Comparison of ENCODE assay signal across 1 cellular context in the genomic region with DNA sequence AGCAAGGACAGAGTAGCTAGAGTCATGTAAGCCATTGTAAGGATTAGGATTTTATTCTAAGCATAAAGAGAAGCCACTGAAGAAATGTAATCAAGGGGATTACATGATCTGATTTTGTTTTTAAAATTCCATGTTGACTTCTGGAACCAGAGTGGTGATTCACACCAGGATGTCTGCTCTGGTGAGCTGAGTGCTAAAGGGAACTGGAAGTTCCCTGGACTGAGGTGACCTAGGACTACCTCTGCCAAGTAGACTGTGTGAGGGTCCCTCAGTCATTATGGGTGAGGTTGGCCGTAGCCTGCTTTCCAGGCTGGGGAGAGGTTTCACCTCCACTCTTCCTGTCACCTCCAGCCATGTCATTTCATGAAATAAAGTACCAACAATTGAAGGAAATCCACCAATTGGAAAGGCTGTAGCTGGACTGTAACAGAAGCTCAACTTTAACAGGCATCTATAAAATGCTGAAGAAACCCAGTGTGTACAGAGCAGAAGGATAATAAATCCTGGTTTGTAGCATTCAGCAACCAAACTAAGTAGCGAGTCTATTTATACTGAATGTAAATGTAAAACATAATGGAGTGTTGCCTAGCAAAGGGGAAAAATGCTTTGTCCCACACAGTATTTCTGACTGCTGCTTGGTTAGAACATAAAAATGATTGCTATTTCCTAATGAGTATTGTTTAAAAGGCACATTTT.
TF ChIP-seq lines count a peak whose summit lies in the region.

No MANE protein-coding gene starts in this region.

TF ChIP-seq in SK-N-SH treated with all-trans-retinoic acid at 6 μM for 48 hours, 23 proteins besides CTCF, POLR2A, EP300 and RAD21 (continued from another document):
- TF ChIP-seq ARNTL (CRISPR knock-in tag; IDR thresholded peaks at IDR 0.05; ENCODE audit: borderline replicate concordance, low read depth) (no peak), GLIS3 (CRISPR knock-in tag; IDR thresholded peaks at IDR 0.05) (no peak)
- TF ChIP-seq, protein P1, sequence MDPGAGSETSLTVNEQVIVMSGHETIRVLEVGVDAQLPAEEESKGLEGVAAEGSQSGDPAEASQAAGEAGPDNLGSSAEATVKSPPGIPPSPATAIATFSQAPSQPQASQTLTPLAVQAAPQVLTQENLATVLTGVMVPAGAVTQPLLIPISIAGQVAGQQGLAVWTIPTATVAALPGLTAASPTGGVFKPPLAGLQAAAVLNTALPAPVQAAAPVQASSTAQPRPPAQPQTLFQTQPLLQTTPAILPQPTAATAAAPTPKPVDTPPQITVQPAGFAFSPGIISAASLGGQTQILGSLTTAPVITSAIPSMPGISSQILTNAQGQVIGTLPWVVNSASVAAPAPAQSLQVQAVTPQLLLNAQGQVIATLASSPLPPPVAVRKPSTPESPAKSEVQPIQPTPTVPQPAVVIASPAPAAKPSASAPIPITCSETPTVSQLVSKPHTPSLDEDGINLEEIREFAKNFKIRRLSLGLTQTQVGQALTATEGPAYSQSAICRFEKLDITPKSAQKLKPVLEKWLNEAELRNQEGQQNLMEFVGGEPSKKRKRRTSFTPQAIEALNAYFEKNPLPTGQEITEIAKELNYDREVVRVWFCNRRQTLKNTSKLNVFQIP (CRISPR knock-in tag; IDR thresholded peaks at IDR 0.05; ENCODE audit: borderline replicate concordance, low read depth), result no peak
